Comparison of ENCODE assay signal across 8 cellular contexts in genomic region chr21:31732891-31733520, GRCh38. TPM values are rescaled to one million over a fixed set of nuclear protein-coding genes. Genes with fewer than 3 reads are reported as not detected.
DNase-seq lines count a peak whose midpoint lies in the region; ATAC-seq and TF ChIP-seq lines count a peak whose summit lies in the region.

No MANE protein-coding gene starts in this region.

- H4K8ac ChIP-seq in trophoblast cell (ENCODE audit: low read depth, low read length), result peak overlapping the region; percentile 1

- no peak overlapping the region for H3K4me3 Mint-ChIP-seq in endodermal cell

- H3K4me1 ChIP-seq in SJCRH30, result peaks cover 18% of the 10 kb centered on the region
- H3K4me1 ChIP-seq in endodermal cell (ENCODE audit: control insufficient read depth, insufficient read depth, low read length), result peaks cover 5% of the 10 kb centered on the region
- H3K4me1 ChIP-seq in trophoblast cell (ENCODE audit: control insufficient read depth in 1 of 2, insufficient read depth in 2 of 2, low read length in 2 of 2), result peaks cover 0 to 8% of the 10 kb centered on the region in 2 experiments

- H3K36me3 ChIP-seq in SJCRH30 (peaks cover 4% of the 10 kb centered on the region; the same call in 1 of the 2 replicates), endodermal cell (ENCODE audit: control insufficient read depth, insufficient read depth, low read length) (no peaks in the 10 kb centered on the region), trophoblast cell (ENCODE audit: control insufficient read depth in 1 of 2, insufficient read depth in 2 of 2, low read length in 2 of 2) (no peaks in the 10 kb centered on the region)

- no peaks in the 10 kb centered on the region for H3K9me3 Mint-ChIP-seq in endodermal cell

- H4K91ac ChIP-seq in trophoblast cell (ENCODE audit: low read depth, low read length), result peak overlapping the region; percentile 93

- H3K9ac ChIP-seq in endodermal cell (ENCODE audit: extremely low read depth, low read length, poor library complexity, severe bottlenecking), result peak overlapping the region; percentile 85
- H3K9ac ChIP-seq in trophoblast cell (ENCODE audit: low read length), result no peak overlapping the region

- ATAC-seq in GM21717 (IDR thresholded peaks at IDR 0.05; ENCODE audit: unreplicated experiment) (no peak), GM18511 (IDR thresholded peaks at IDR 0.05; ENCODE audit: unreplicated experiment) (no peak)

- no peak overlapping the region for H2BK120ac ChIP-seq in trophoblast cell (ENCODE audit: insufficient read depth, low read length, poor library complexity)

- no peak overlapping the region for H2AK5ac ChIP-seq in trophoblast cell (ENCODE audit: low read length)

- peaks cover 1% of the 10 kb centered on the region for H3K36me3 Mint-ChIP-seq in endodermal cell (ENCODE audit: low read depth)

- H2AFZ ChIP-seq in trophoblast cell (ENCODE audit: insufficient read depth, low read length, poor library complexity), result no peak overlapping the region

- POLR2A ChIA-PET in AG04450 (lab: Yijun Ruan, JAX), result interaction anchor here (0.6 to 0.8 kb wide), 2 partner anchors 23 to 44 kb away, joined by 3 read pairs; no protein-coding TSS in a partner anchor

- H3K23ac ChIP-seq in trophoblast cell (ENCODE audit: low read length), result no peak overlapping the region

- H3K4me3 ChIP-seq in AG04450 (ENCODE audit: low read depth, low read length), result peak overlapping the region; percentile 65
- peak overlapping the region; percentile 60 for H3K4me3 ChIP-seq in GM12865 (ENCODE audit: low read depth, low read length)
- peak overlapping the region; percentile 97 for H3K4me3 ChIP-seq in SJCRH30
- H3K4me3 ChIP-seq in endodermal cell (ENCODE audit: low read length), result peak overlapping the region; percentile 81
- no peak overlapping the region for H3K4me3 ChIP-seq in trophoblast cell (ENCODE audit: low read depth, low read length)

- H3K4ac ChIP-seq in trophoblast cell (ENCODE audit: low read depth, low read length), result no peak overlapping the region

- CTCF ChIA-PET in AG04450 (lab: Charles Lee), result interaction anchor here (0.6 to 1.4 kb wide), 3 partner anchors 11 to 580 kb away, joined by 3 read pairs; no protein-coding TSS in a partner anchor

- H3K79me1 ChIP-seq in trophoblast cell (ENCODE audit: low read length), result peaks cover 10% of the 10 kb centered on the region

- DNase-seq in AG04450 (ENCODE audit: low read depth, low spot score) (no peak), GM12865 (ENCODE audit: low read depth) (peak; percentile 53), SJCRH30 (peak; percentile 53 to 64), endodermal cell (peak; percentile 71), trophoblast cell (no peak), GOT3 (lab: John Stamatoyannopoulos, UW) (no peak)

- peaks cover 5% of the 10 kb centered on the region for H3K4me1 Mint-ChIP-seq in endodermal cell

- H3K9me3 ChIP-seq in AG04450 (ENCODE audit: control insufficient read depth, insufficient read depth, low read length), result no peaks in the 10 kb centered on the region; the same call in 1 of the 2 replicates
- no peaks in the 10 kb centered on the region for H3K9me3 ChIP-seq in SJCRH30 (replicated peaks)
- H3K9me3 ChIP-seq in endodermal cell (ENCODE audit: control insufficient read depth, low read length), result no peaks in the 10 kb centered on the region
- H3K9me3 ChIP-seq in trophoblast cell (ENCODE audit: insufficient read depth, low read depth, low read length), result no peaks in the 10 kb centered on the region

- H3K14ac ChIP-seq in trophoblast cell (ENCODE audit: low read length), result no peak overlapping the region

- no peak overlapping the region for H3K27ac Mint-ChIP-seq in endodermal cell

- no peak overlapping the region for H2BK12ac ChIP-seq in trophoblast cell (ENCODE audit: low read length)

- H2BK5ac ChIP-seq in trophoblast cell (ENCODE audit: low read depth, low read length, poor library complexity), result no peak overlapping the region

- H3K27me3 ChIP-seq in AG04450 (ENCODE audit: control insufficient read depth, insufficient read depth, low read length), result no peaks in the 10 kb centered on the region
- H3K27me3 ChIP-seq in SJCRH30, result no peaks in the 10 kb centered on the region
- H3K27me3 ChIP-seq in endodermal cell (ENCODE audit: control insufficient read depth, insufficient read depth, low read length, poor library complexity, severe bottlenecking), result no peaks in the 10 kb centered on the region
- no peaks in the 10 kb centered on the region for H3K27me3 ChIP-seq in trophoblast cell (ENCODE audit: insufficient read depth, low read length)

- peaks cover 17% of the 10 kb centered on the region for H3K79me2 ChIP-seq in trophoblast cell (ENCODE audit: control insufficient read depth, insufficient read depth, low read length, poor library complexity)

- no peak overlapping the region for H3K18ac ChIP-seq in trophoblast cell (ENCODE audit: low read length)

- no peak overlapping the region for H4K12ac ChIP-seq in trophoblast cell (ENCODE audit: low read depth, low read length)

- H3K27ac ChIP-seq in AG04450 (ENCODE audit: low read depth, low read length), result peak overlapping the region; percentile 22
- H3K27ac ChIP-seq in SJCRH30, result peak overlapping the region; percentile 84
- H3K27ac ChIP-seq in endodermal cell (ENCODE audit: low read depth, low read length), result peak overlapping the region; percentile 99
- no peak overlapping the region for H3K27ac ChIP-seq in trophoblast cell (ENCODE audit: low read depth, low read length)

- peak overlapping the region; percentile 80 for H3K4me2 ChIP-seq in trophoblast cell (ENCODE audit: low read length)

- WGBS in endodermal cell (ENCODE audit: insufficient coverage in 1 of 2, insufficient read length in 1 of 2), 2 experiments, result 73 to 78% methylated on average over 9 of the region's 9 CpGs
- WGBS in trophoblast cell (ENCODE audit: extremely low coverage, insufficient coverage, insufficient read length), result 100% methylated on average over 2 of the region's 9 CpGs

- TF ChIP-seq CTCF in AG04450 (IDR thresholded peaks at IDR 0.05; ENCODE audit: low read depth, low read length) (no peak), GM12865 (IDR thresholded peaks at IDR 0.05; ENCODE audit: insufficient read depth, low read depth, low read length, missing control alignments) (no peak), endodermal cell (conservative IDR thresholded peaks at IDR 0.05) (no peak)

- peaks cover 4% of the 10 kb centered on the region for H3K27me3 Mint-ChIP-seq in endodermal cell (ENCODE audit: insufficient read depth)

RNA-seq across cellular contexts. Expression of gene SCAF4, which starts 1.1 kb away (rescaled TPM):
- 6.3 and 7.8 TPM in 2 replicates for polyA plus RNA-seq in AG04450 (2011; rRNA removed)
- polyA minus RNA-seq in AG04450 (2011; rRNA and poly(A)+ RNA removed), result 16.4 and 19.2 TPM in 2 replicates
- 25.1 and 32.7 TPM in 2 replicates for total RNA-seq in SJCRH30 (2014; rRNA removed; shearing (Covaris generic))
- total RNA-seq in endodermal cell, result 10 to 100 TPM; 61.3 to 67.8 TPM
- 50.3 TPM for polyA plus RNA-seq in endodermal cell (2013, experiment 1 of 2)
- 43.0 TPM for polyA plus RNA-seq in endodermal cell (2013, experiment 2 of 2)
- 27.5 and 27.9 TPM in 2 replicates for polyA plus RNA-seq in trophoblast cell (2013)

Comparison
In these comparisons a context has a peak if more than half of its experiments do, and no peak if none do; other contexts are left out.
1. DNase-seq: peak in GM12865 (single experiment), SJCRH30 (2 of 2) and endodermal cell (single experiment); none in AG04450 (single experiment), trophoblast cell (0 of 2) and GOT3 (single experiment).